10 cellular contexts compared by ENCODE assay signal in the genomic region with DNA sequence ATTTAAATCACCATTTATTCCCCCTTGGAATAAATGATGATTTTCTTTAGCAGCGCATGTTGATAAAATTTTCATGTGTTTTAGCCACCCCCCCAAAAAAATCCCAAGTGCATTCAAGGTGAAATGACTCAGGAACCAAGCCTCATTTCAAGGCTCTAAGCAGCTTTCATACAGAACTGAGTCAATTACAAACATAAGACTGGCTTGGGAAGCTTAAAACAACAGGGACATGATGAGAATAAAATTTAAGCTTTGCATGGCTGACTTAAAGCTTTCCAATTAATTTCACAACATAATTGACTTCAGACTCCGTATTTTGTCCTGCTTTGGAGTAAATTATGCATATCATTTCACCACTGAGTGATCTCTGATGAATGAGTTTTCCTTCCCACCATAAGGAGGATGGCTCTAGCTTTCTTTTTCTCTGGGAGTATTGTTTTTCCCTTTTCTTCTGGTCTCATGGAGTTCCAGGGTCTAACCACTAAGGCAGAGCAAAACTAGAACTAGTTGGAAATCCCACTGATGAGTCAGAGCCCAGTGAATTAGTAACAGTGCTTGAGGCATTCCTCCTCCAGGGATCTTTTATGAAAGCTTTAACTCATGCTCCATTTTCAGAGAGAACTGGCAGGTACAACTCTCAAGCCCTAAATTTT.
DNase-seq lines count a peak whose midpoint lies in the region; ATAC-seq, FAIRE-seq and TF ChIP-seq lines count a peak whose summit lies in the region.
"Had no signal": no experiment of that assay in that cellular context is flagged by ENCODE, and none has a peak within 500 bp of the region (broad histone marks: within the 10 kb centered on the region; RNA-seq: fewer than 3 reads in every experiment).

No MANE protein-coding gene starts in this region.

- ATAC-seq in activated T-helper 17 cell treated with anti-CD3 and anti-CD28 coated beads, Interleukin-2, amount 50 U/mL, for 72 hours (replicated peaks): peak; percentile 47
- ATAC-seq in HG03342 (IDR thresholded peaks at IDR 0.05; ENCODE audit: unreplicated experiment): no peak
- ATAC-seq in GM19035 (IDR thresholded peaks at IDR 0.05; ENCODE audit: unreplicated experiment): no peak

- peaks cover 37% of the 10 kb centered on the region for H3K4me1 Mint-ChIP-seq in activated T-helper 17 cell treated with anti-CD3 and anti-CD28 coated beads, Interleukin-2, amount 50 U/mL, for 72 hours
- H3K4me1 Mint-ChIP-seq in type B pancreatic cell (ENCODE audit: unreplicated experiment): peaks cover 28% of the 10 kb centered on the region

- H3K4me1 ChIP-seq in kidney (ENCODE audit: control insufficient read depth in 1 of 2, insufficient read depth in 1 of 2, low read depth in 1 of 2, low read length in 2 of 2): peaks cover 13 to 19% of the 10 kb centered on the region in 2 donors
- peaks cover 6% of the 10 kb centered on the region for H3K4me1 ChIP-seq in testis

- 72 to 76% methylated on average over 2 of the region's 2 CpGs for whole genome bisulfite sequencing in testis, 2 donors

- H3K9ac ChIP-seq in kidney (ENCODE audit: low read length in 2 of 2): peak overlapping the region in 1 of 2 donors; percentile 9

- H3K36me3 ChIP-seq in kidney (ENCODE audit: control insufficient read depth in 1 of 2, insufficient read depth in 2 of 2, low read length in 2 of 2) (no peaks in the 10 kb centered on the region), testis (ENCODE audit: low read depth, missing control alignments) (no peaks in the 10 kb centered on the region)

- intact Hi-C loops in kidney (cut with DNase I) (no loop called here), testis (cut with DNase I; ENCODE audit: low total_unique reads) (no loop called here)

- peak; percentile 61 for DNase-seq in AG09309 (ENCODE audit: low read depth)
- DNase-seq in HS-5 (ENCODE audit: low read depth): peak; percentile 87
- no peak for DNase-seq in kidney
- DNase-seq in testis: no peak
- DNase-seq in type B pancreatic cell (ENCODE audit: extremely low spot score, unreplicated experiment): no peak
- DNase-seq: NCI-H187 treated with DMSO at 0.1 percent for 48 hours had no signal

- peaks cover 4% of the 10 kb centered on the region for H3K9me3 Mint-ChIP-seq in activated T-helper 17 cell treated with anti-CD3 and anti-CD28 coated beads, Interleukin-2, amount 50 U/mL, for 72 hours
- peaks cover 12% of the 10 kb centered on the region for H3K9me3 Mint-ChIP-seq in type B pancreatic cell

- no peak overlapping the region for H3K27ac ChIP-seq in kidney (ENCODE audit: low read depth in 2 of 2, low read length in 2 of 2)
- H3K27ac ChIP-seq in testis: no peak overlapping the region

- no peak for TF ChIP-seq POLR2A in testis (IDR thresholded peaks at IDR 0.05)

- no peak overlapping the region for H3K27ac Mint-ChIP-seq in activated T-helper 17 cell treated with anti-CD3 and anti-CD28 coated beads, Interleukin-2, amount 50 U/mL, for 72 hours
- H3K27ac Mint-ChIP-seq in type B pancreatic cell: no peak overlapping the region

- H3K9me3 ChIP-seq in kidney (ENCODE audit: control insufficient read depth in 1 of 2, low read length in 2 of 2) (no peaks in the 10 kb centered on the region), testis (no peaks in the 10 kb centered on the region)

- no peaks in the 10 kb centered on the region for H3K27me3 Mint-ChIP-seq in activated T-helper 17 cell treated with anti-CD3 and anti-CD28 coated beads, Interleukin-2, amount 50 U/mL, for 72 hours
- H3K27me3 Mint-ChIP-seq in type B pancreatic cell: no peaks in the 10 kb centered on the region

- H3K4me3 ChIP-seq in AG09309 (ENCODE audit: control insufficient read depth, low read depth, low read length) (no peak overlapping the region), kidney (ENCODE audit: low read length in 2 of 2) (no peak overlapping the region), testis (no peak overlapping the region)

- H3K36me3 Mint-ChIP-seq in activated T-helper 17 cell treated with anti-CD3 and anti-CD28 coated beads, Interleukin-2, amount 50 U/mL, for 72 hours (ENCODE audit: low read depth): no peaks in the 10 kb centered on the region
- H3K36me3 Mint-ChIP-seq in type B pancreatic cell: peaks cover 7% of the 10 kb centered on the region

- no peak for FAIRE-seq in kidney (lab: Jason Lieb, UNC)
- FAIRE-seq: colon had no signal

- no peaks in the 10 kb centered on the region for H3K27me3 ChIP-seq in testis

- TF ChIP-seq CTCF in AG09309 (IDR thresholded peaks at IDR 0.05; ENCODE audit: control insufficient read depth, insufficient read depth, low read depth, low read length, missing control alignments): no peak
- peak; percentile 4 for TF ChIP-seq CTCF in kidney (IDR thresholded peaks at IDR 0.05; ENCODE audit: borderline replicate concordance, extremely low read depth, insufficient read depth)
- no peak for TF ChIP-seq CTCF in testis (IDR thresholded peaks at IDR 0.05)
- no peak for TF ChIP-seq CTCF in type B pancreatic cell (conservative IDR thresholded peaks at IDR 0.05)

- no peak overlapping the region for H3K4me3 Mint-ChIP-seq in activated T-helper 17 cell treated with anti-CD3 and anti-CD28 coated beads, Interleukin-2, amount 50 U/mL, for 72 hours
- H3K4me3 Mint-ChIP-seq in type B pancreatic cell: no peak overlapping the region

Comparison
In these comparisons a context has a peak if more than half of its experiments do, and no peak if none do; other contexts are left out.
1. DNase-seq: peak in AG09309 (single experiment) and HS-5 (single experiment); none in kidney (single experiment), testis (single experiment) and type B pancreatic cell (single experiment).